Comparison of ENCODE assay signal across 9 cellular contexts in the genomic region with DNA sequence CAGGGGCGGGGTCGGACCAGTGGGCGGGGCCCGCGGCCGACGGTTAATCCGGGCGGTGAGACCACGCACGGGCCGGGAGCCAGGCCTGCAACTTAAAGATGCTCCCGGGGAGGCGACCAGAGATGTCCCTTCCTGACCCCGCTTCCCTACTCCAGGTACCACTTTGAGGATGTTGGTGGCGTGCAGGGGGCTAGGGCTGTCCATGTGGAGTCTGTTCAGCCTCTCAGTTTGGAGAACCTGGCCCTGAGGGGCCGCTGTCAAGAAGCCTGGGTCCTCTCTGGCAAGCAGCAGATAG. TPM values are rescaled to one million over a fixed set of nuclear protein-coding genes. Genes with fewer than 3 reads are reported as not detected.
A peak's percentile ranks its signal among the peaks of the same experiment; 100 is the strongest.
DNase-seq lines count a peak whose midpoint lies in the region; ATAC-seq, FAIRE-seq and TF ChIP-seq lines count a peak whose summit lies in the region.
"Had no signal": no experiment of that assay in that cellular context is flagged by ENCODE, and none has a peak within 500 bp of the region (broad histone marks: within the 10 kb centered on the region; RNA-seq: fewer than 3 reads in every experiment).

No MANE protein-coding gene starts in this region.

- intact Hi-C loops in K562 (cut with micrococcal nuclease): no loop called here

- POLR2A ChIA-PET in K562 (lab: Yijun Ruan, JAX): interaction anchor here (0.6 to 1.0 kb wide), 4 partner anchors 10 to 116 kb away, joined by 3 to 4 read pairs (median 3); no protein-coding TSS in a partner anchor

- H3K4me1 ChIP-seq in K562 (replicated peaks in 1 of 2; ENCODE audit: control insufficient read depth in 2 of 2, insufficient read depth in 2 of 2, low read length in 2 of 2) (peaks cover 3 to 39% of the 10 kb centered on the region in 2 experiments; a peak in 3 of 5 replicates), lung (ENCODE audit: control insufficient read depth in 2 of 2, insufficient read depth in 2 of 2, low read length in 2 of 2) (peaks cover 2 to 9% of the 10 kb centered on the region in 2 donors)

- TF ChIP-seq CTCF in K562 (IDR thresholded peaks at IDR 0.05 in 2 of 3, conservative IDR thresholded peaks at IDR 0.05 in 1 of 3; ENCODE audit: insufficient read depth in 2 of 3, low read depth in 1 of 3, low read length in 3 of 3) (no peak), lung (IDR thresholded peaks at IDR 0.05; ENCODE audit: control extremely low read depth, extremely low read depth) (no peak), type B pancreatic cell (conservative IDR thresholded peaks at IDR 0.05) (no peak), GM13977 (IDR thresholded peaks at IDR 0.05; ENCODE audit: extremely low read depth, insufficient read depth, missing control alignments) (no peak)

- no peak for DNase-seq in Jurkat, Clone E6-1 (ENCODE audit: low read depth, low spot score)
- DNase-seq in K562 (ENCODE audit: extremely low read depth in 1 of 4, low spot score in 3 of 4): peak in 1 of 4 experiments; percentile 70
- no peak for DNase-seq in lung (ENCODE audit: low spot score)
- DNase-seq in type B pancreatic cell (ENCODE audit: extremely low spot score, unreplicated experiment): no peak
- no peak for DNase-seq in GM13977 (ENCODE audit: low spot score)
- DNase-seq in COLO829 (ENCODE audit: low spot score): no peak
- no peak for DNase-seq in DMS53 treated with DMSO at 0.1 percent for 48 hours (lab: John Stamatoyannopoulos, UW; ENCODE audit: unreplicated experiment)

- TF ChIP-seq RAD21 in K562 (CRISPR knock-in tag; conservative IDR thresholded peaks at IDR 0.05 in 1 of 2, IDR thresholded peaks at IDR 0.05 in 1 of 2): no peak

- H3K4me3 ChIP-seq in GM08714 (ENCODE audit: low read length) (peak overlapping the region; percentile 73), K562 (peak overlapping the region; percentile 44), lung (peak overlapping the region; percentile 46)
- H3K4me3 ChIP-seq in Jurkat, Clone E6-1 (ENCODE audit: low read length): peak overlapping the region; percentile 86

- peak overlapping the region; percentile 90 for H3K27ac Mint-ChIP-seq in type B pancreatic cell

- H3K79me2 ChIP-seq in K562 (ENCODE audit: control insufficient read depth, insufficient read depth, low read length): no peaks in the 10 kb centered on the region

- no peaks in the 10 kb centered on the region for H3K36me3 Mint-ChIP-seq in type B pancreatic cell

- peak overlapping the region; percentile 74 for H3K4me2 ChIP-seq in K562 (ENCODE audit: insufficient read depth, low read length)

- H3K9me3 Mint-ChIP-seq in type B pancreatic cell: no peaks in the 10 kb centered on the region

- BruUV-seq in K562 (replicated peaks; lab: Mats Ljungman, UMichigan): no TSS peak

- no peaks in the 10 kb centered on the region for H4K20me1 ChIP-seq in K562 (replicated peaks; ENCODE audit: control insufficient read depth, insufficient read depth, low read length)

- no peaks in the 10 kb centered on the region for H3K27me3 ChIP-seq in K562 (ENCODE audit: control insufficient read depth in 2 of 2, insufficient read depth in 2 of 2, low read length in 2 of 2)
- H3K27me3 ChIP-seq in lung (ENCODE audit: control insufficient read depth, insufficient read depth): no peaks in the 10 kb centered on the region

- FAIRE-seq in K562 (lab: Jason Lieb, UNC): no peak

- no peak for TF ChIP-seq EP300 in K562 (IDR thresholded peaks at IDR 0.05; ENCODE audit: low read length)

- ATAC-seq in K562 (no peak), lung (ENCODE audit: insufficient read depth, low FRiP score) (no peak)

- peaks cover 15% of the 10 kb centered on the region for H3K4me1 Mint-ChIP-seq in type B pancreatic cell (ENCODE audit: unreplicated experiment)

- H3K9me1 ChIP-seq in K562 (ENCODE audit: control insufficient read depth, insufficient read depth, low read length): no peaks in the 10 kb centered on the region

- H3K27ac ChIP-seq in K562 (ENCODE audit: extremely low read depth, low read depth, low read length): no peak overlapping the region; the same call in 2 of the 3 replicates
- H3K27ac ChIP-seq in lung (ENCODE audit: low read depth in 1 of 2, low read length in 1 of 2): peak overlapping the region; percentile 92 to 95

- TF ChIP-seq POLR2A in K562 (conservative IDR thresholded peaks at IDR 0.05): no peak

- CTCF ChIA-PET in K562 (lab: Yijun Ruan, JAX; ENCODE audit: low intra/inter-chr PET ratio): no interaction called here

- H2AFZ ChIP-seq in K562 (ENCODE audit: low read depth, low read length): 0 out of 2 replicates have a peak overlapping the region, but pooled peaks have one; percentile 74

- WGBS in K562 (ENCODE audit: insufficient coverage, low coverage, missing lambda C conversion rate): 39% methylated on average over 3 of the region's 17 CpGs
- 6% methylated on average over 17 of the region's 17 CpGs for WGBS in lung, 2 donors

- H3K9ac ChIP-seq in K562 (ENCODE audit: insufficient read depth in 1 of 2, low read depth in 2 of 2, low read length in 2 of 2): peak overlapping the region in 1 of 2 experiments; percentile 91; a peak in 2 of 4 replicates

- in situ Hi-C loops in K562 (cut with MboI): no loop called here
- in situ Hi-C loops in GM13977 (cut with MboI; ENCODE audit: low pct_unique_long_range_greater_than_20kb, low sequenced_read_pairs, unreplicated experiment): no loop called here

- H3K9me3 ChIP-seq in K562 (replicated peaks; ENCODE audit: control insufficient read depth, insufficient read depth, low read depth, low read length): no peaks in the 10 kb centered on the region
- no peaks in the 10 kb centered on the region for H3K9me3 ChIP-seq in lung (ENCODE audit: control insufficient read depth in 2 of 2, insufficient read depth in 1 of 2, low read length in 1 of 2)

- H3K36me3 ChIP-seq in K562 (ENCODE audit: control insufficient read depth, insufficient read depth, low read length) (0 out of 3 replicates have a peak, but pooled peaks cover 2% of the 10 kb centered on the region), lung (ENCODE audit: control insufficient read depth in 2 of 2, insufficient read depth in 2 of 2, low read length in 2 of 2) (no peaks in the 10 kb centered on the region)

- peak overlapping the region; percentile 96 for H3K4me3 Mint-ChIP-seq in type B pancreatic cell

- H3K27me3 Mint-ChIP-seq in type B pancreatic cell: no peaks in the 10 kb centered on the region

RNA-seq across cellular contexts. Expression of a gene that starts 0.6 kb away (rescaled TPM):
- polyA plus RNA-seq in Jurkat, Clone E6-1 (2012; ENCODE audit: insufficient read depth, insufficient read length): 83.8 TPM
- total RNA-seq in K562 (2011; cell fraction: chromatin; rRNA removed; ENCODE audit: low replicate concordance): 5.1 and 15.0 TPM in 2 replicates
- 14.6 and 14.7 TPM in 2 replicates for total RNA-seq in K562 (2011; cell fraction: nucleolus; rRNA removed)
- total RNA-seq in K562 (2011; cell fraction: nucleoplasm; rRNA removed): 13.1 and 14.4 TPM in 2 replicates
- total RNA-seq in K562 (2014; rRNA removed): 15.4 and 18.4 TPM in 2 replicates
- total RNA-seq in K562 (2014; rRNA removed; fragmentation: Illumina TruSeq; extraction: Trizol): 7.2 and 7.6 TPM in 2 replicates
- total RNA-seq in K562 (2015; rRNA removed; fragmentation: Illumina TruSeq; extraction: Trizol): 10.1 and 11.6 TPM in 2 replicates
- 17.3 and 17.6 TPM in 2 replicates for total RNA-seq in K562 (2021)
- 14.7 and 17.0 TPM in 2 replicates for polyA plus RNA-seq in K562 (2011; rRNA removed)
- polyA plus RNA-seq in K562 (2011; cell fraction: cytosol; rRNA removed): 20.0 and 29.0 TPM in 2 replicates
- polyA plus RNA-seq in K562 (2011; cell fraction: nucleus; rRNA removed): 34.9 and 41.5 TPM in 2 replicates
- 24.2 and 24.4 TPM in 2 replicates for polyA plus RNA-seq in K562 (2012)
- polyA plus RNA-seq in K562 (2014; fragmentation: Illumina TruSeq; extraction: Trizol): 23.3 TPM in 2 replicates
- 10 to 100 TPM; 48.7 to 60.0 TPM for polyA plus RNA-seq in K562 (2014; fragmentation: Nextera tagmentation; extraction: Ambion mirVana)
- 16.0 and 20.6 TPM in 2 replicates for polyA plus RNA-seq in K562 (2014; rRNA removed)
- polyA minus RNA-seq in K562 (2011; rRNA and poly(A)+ RNA removed): 5.0 and 7.7 TPM in 2 replicates
- 7.2 and 10.2 TPM in 2 replicates for polyA minus RNA-seq in K562 (2011; cell fraction: cytosol; rRNA and poly(A)+ RNA removed)
- polyA minus RNA-seq in K562 (2011; cell fraction: nucleus; rRNA and poly(A)+ RNA removed): 3.2 and 3.9 TPM in 2 replicates
- total RNA-seq in lung: 10 to 100 TPM; 15.5 to 31.6 TPM
- 10 to 100 TPM; 39.1 to 60.1 TPM for polyA plus RNA-seq in lung
- total RNA-seq in type B pancreatic cell (ENCODE audit: low replicate concordance): 21.9 and 30.9 TPM in 2 replicates

RNA-seq across cellular contexts. Expression of a gene that starts 6.2 kb away (rescaled TPM):
- 5.8 TPM for polyA plus RNA-seq in Jurkat, Clone E6-1 (2012; ENCODE audit: insufficient read depth, insufficient read length)
- total RNA-seq in K562 (2011; cell fraction: chromatin; rRNA removed; ENCODE audit: low replicate concordance): 18.4 and 34.5 TPM in 2 replicates
- total RNA-seq in K562 (2011; cell fraction: nucleolus; rRNA removed): 12.9 and 13.0 TPM in 2 replicates
- total RNA-seq in K562 (2011; cell fraction: nucleoplasm; rRNA removed): 19.7 and 31.4 TPM in 2 replicates
- total RNA-seq in K562 (2014; rRNA removed) (0.95 and 2.8 TPM in 2 replicates), K562 (2014; rRNA removed; fragmentation: Illumina TruSeq; extraction: Trizol) (1.0 and 1.1 TPM in 2 replicates), K562 (2015; rRNA removed; fragmentation: Illumina TruSeq; extraction: Trizol) (1.4 and 1.8 TPM in 2 replicates), K562 (2021) (5.2 and 5.3 TPM in 2 replicates), lung (10 to 100 TPM in 1 of 2 donors, 1 to 10 TPM in 1; 1.2 to 11.7 TPM), type B pancreatic cell (ENCODE audit: low replicate concordance) (4.0 and 5.6 TPM in 2 replicates)
- polyA plus RNA-seq in K562 (2011; rRNA removed) (2.0 and 3.3 TPM in 2 replicates), K562 (2014; fragmentation: Illumina TruSeq; extraction: Trizol) (4.4 and 5.1 TPM in 2 replicates), K562 (2014; fragmentation: Nextera tagmentation; extraction: Ambion mirVana) (1 to 10 TPM in 1 of 2 experiments, under 1 TPM in 1; 0.93 to 1.6 TPM), K562 (2014; rRNA removed) (4.4 and 6.2 TPM in 2 replicates), lung (1 to 10 TPM; 5.5 to 9.4 TPM)
- polyA plus RNA-seq in K562 (2011; cell fraction: cytosol; rRNA removed): 1.8 and 2.2 TPM in 2 replicates
- polyA plus RNA-seq in K562 (2011; cell fraction: nucleus; rRNA removed): 26.8 and 38.9 TPM in 2 replicates
- 6.8 and 12.3 TPM in 2 replicates for polyA plus RNA-seq in K562 (2012)
- 1.0 and 1.4 TPM in 2 replicates for polyA minus RNA-seq in K562 (2011; rRNA and poly(A)+ RNA removed)
- polyA minus RNA-seq in K562 (2011; cell fraction: cytosol; rRNA and poly(A)+ RNA removed): 1.4 and 1.5 TPM in 2 replicates
- 2.9 and 3.9 TPM in 2 replicates for polyA minus RNA-seq in K562 (2011; cell fraction: nucleus; rRNA and poly(A)+ RNA removed)

RNA-seq across cellular contexts. Expression of a gene that starts 21.0 kb away (rescaled TPM):
- not detected for polyA plus RNA-seq in Jurkat, Clone E6-1 (2012; ENCODE audit: insufficient read depth, insufficient read length)
- not detected in 2 replicates for total RNA-seq in K562 (2011; cell fraction: chromatin; rRNA removed; ENCODE audit: low replicate concordance)
- total RNA-seq in K562 (2011; cell fraction: nucleolus; rRNA removed): not detected in 2 replicates
- total RNA-seq in K562 (2011; cell fraction: nucleoplasm; rRNA removed): not detected in 2 replicates
- total RNA-seq in K562 (2014; rRNA removed): not detected in 2 replicates
- total RNA-seq in K562 (2014; rRNA removed; fragmentation: Illumina TruSeq; extraction: Trizol): not detected in 2 replicates
- not detected in 2 replicates for total RNA-seq in K562 (2015; rRNA removed; fragmentation: Illumina TruSeq; extraction: Trizol)
- total RNA-seq in K562 (2021): not detected in 2 replicates
- polyA plus RNA-seq in K562 (2011; rRNA removed): not detected in 2 replicates
- polyA plus RNA-seq in K562 (2011; cell fraction: cytosol; rRNA removed): 0.01 TPM in 1 of 2 replicates, not detected in the other
- not detected in 2 replicates for polyA plus RNA-seq in K562 (2011; cell fraction: nucleus; rRNA removed)
- 0.03 TPM in 1 of 2 replicates, not detected in the other for polyA plus RNA-seq in K562 (2012)
- polyA plus RNA-seq in K562 (2014; fragmentation: Illumina TruSeq; extraction: Trizol): not detected in 2 replicates
- polyA plus RNA-seq in K562 (2014; fragmentation: Nextera tagmentation; extraction: Ambion mirVana): not detected
- not detected in 2 replicates for polyA plus RNA-seq in K562 (2014; rRNA removed)
- not detected in 2 replicates for polyA minus RNA-seq in K562 (2011; rRNA and poly(A)+ RNA removed)
- not detected in 2 replicates for polyA minus RNA-seq in K562 (2011; cell fraction: cytosol; rRNA and poly(A)+ RNA removed)
- not detected in 2 replicates for polyA minus RNA-seq in K562 (2011; cell fraction: nucleus; rRNA and poly(A)+ RNA removed)
- total RNA-seq in lung: 10 to 100 TPM; 29.7 to 30.8 TPM
- polyA plus RNA-seq in lung: 10 to 100 TPM; 10.1 to 17.2 TPM
- 0.24 TPM in 1 of 2 replicates, not detected in the other for total RNA-seq in type B pancreatic cell (ENCODE audit: low replicate concordance)
- total RNA-seq: T-helper 1 cell treated with Interleukin-12 subunit alpha and Interleukin-12 subunit beta and Interleukin-4 antibody, amounts not matched to agents 30 ng/mL and 1 ng/mL, for 36 hours had no signal

RNA-seq across cellular contexts. Expression of a gene that starts 40.0 kb away (rescaled TPM):
- 44.7 TPM for polyA plus RNA-seq in Jurkat, Clone E6-1 (2012; ENCODE audit: insufficient read depth, insufficient read length)
- total RNA-seq in K562 (2011; cell fraction: chromatin; rRNA removed; ENCODE audit: low replicate concordance): 107 and 253 TPM in 2 replicates
- total RNA-seq in K562 (2011; cell fraction: nucleolus; rRNA removed): 170 and 185 TPM in 2 replicates
- 90.2 and 106 TPM in 2 replicates for total RNA-seq in K562 (2011; cell fraction: nucleoplasm; rRNA removed)
- total RNA-seq in K562 (2014; rRNA removed) (59.2 and 69.0 TPM in 2 replicates), K562 (2014; rRNA removed; fragmentation: Illumina TruSeq; extraction: Trizol) (36.2 and 43.9 TPM in 2 replicates), K562 (2015; rRNA removed; fragmentation: Illumina TruSeq; extraction: Trizol) (33.6 and 33.7 TPM in 2 replicates), K562 (2021) (128 and 131 TPM in 2 replicates), lung (10 to 100 TPM; 20.1 to 47.6 TPM), type B pancreatic cell (ENCODE audit: low replicate concordance) (54.5 and 117 TPM in 2 replicates)
- polyA plus RNA-seq in K562 (2011; rRNA removed) (27.3 and 39.8 TPM in 2 replicates), K562 (2014; fragmentation: Illumina TruSeq; extraction: Trizol) (44.8 and 50.5 TPM in 2 replicates), K562 (2014; fragmentation: Nextera tagmentation; extraction: Ambion mirVana) (10 to 100 TPM; 11.6 to 18.2 TPM), K562 (2014; rRNA removed) (46.9 and 53.3 TPM in 2 replicates), lung (10 to 100 TPM; 14.0 to 15.3 TPM)
- 29.6 and 42.9 TPM in 2 replicates for polyA plus RNA-seq in K562 (2011; cell fraction: cytosol; rRNA removed)
- 114 and 225 TPM in 2 replicates for polyA plus RNA-seq in K562 (2011; cell fraction: nucleus; rRNA removed)
- polyA plus RNA-seq in K562 (2012): 28.2 and 62.7 TPM in 2 replicates
- polyA minus RNA-seq in K562 (2011; rRNA and poly(A)+ RNA removed): 54.9 and 63.9 TPM in 2 replicates
- 49.4 and 60.8 TPM in 2 replicates for polyA minus RNA-seq in K562 (2011; cell fraction: cytosol; rRNA and poly(A)+ RNA removed)
- 58.5 and 59.8 TPM in 2 replicates for polyA minus RNA-seq in K562 (2011; cell fraction: nucleus; rRNA and poly(A)+ RNA removed)

RNA-seq across cellular contexts. Expression of a gene that starts 41.2 kb away (rescaled TPM):
- polyA plus RNA-seq in Jurkat, Clone E6-1 (2012; ENCODE audit: insufficient read depth, insufficient read length): 31.8 TPM
- 144 and 309 TPM in 2 replicates for total RNA-seq in K562 (2011; cell fraction: chromatin; rRNA removed; ENCODE audit: low replicate concordance)
- 104 and 131 TPM in 2 replicates for total RNA-seq in K562 (2011; cell fraction: nucleolus; rRNA removed)
- total RNA-seq in K562 (2011; cell fraction: nucleoplasm; rRNA removed): 112 and 125 TPM in 2 replicates
- total RNA-seq in K562 (2014; rRNA removed) (5.7 and 9.6 TPM in 2 replicates), K562 (2014; rRNA removed; fragmentation: Illumina TruSeq; extraction: Trizol) (6.7 and 9.3 TPM in 2 replicates), K562 (2015; rRNA removed; fragmentation: Illumina TruSeq; extraction: Trizol) (3.8 and 5.8 TPM in 2 replicates), K562 (2021) (29.7 and 32.8 TPM in 2 replicates), lung (10 to 100 TPM; 27.7 to 45.3 TPM), type B pancreatic cell (ENCODE audit: low replicate concordance) (42.6 and 43.1 TPM in 2 replicates)
- polyA plus RNA-seq in K562 (2011; rRNA removed) (9.6 and 15.3 TPM in 2 replicates), K562 (2014; fragmentation: Illumina TruSeq; extraction: Trizol) (19.8 and 20.8 TPM in 2 replicates), K562 (2014; fragmentation: Nextera tagmentation; extraction: Ambion mirVana) (1 to 10 TPM; 3.1 to 5.1 TPM), K562 (2014; rRNA removed) (14.1 and 21.4 TPM in 2 replicates), lung (10 to 100 TPM; 19.1 to 26.5 TPM)
- polyA plus RNA-seq in K562 (2011; cell fraction: cytosol; rRNA removed): 7.0 and 7.8 TPM in 2 replicates
- polyA plus RNA-seq in K562 (2011; cell fraction: nucleus; rRNA removed): 99.2 and 159 TPM in 2 replicates
- polyA plus RNA-seq in K562 (2012): 10.8 and 16.7 TPM in 2 replicates
- 19.6 and 21.1 TPM in 2 replicates for polyA minus RNA-seq in K562 (2011; rRNA and poly(A)+ RNA removed)
- 4.9 and 6.5 TPM in 2 replicates for polyA minus RNA-seq in K562 (2011; cell fraction: cytosol; rRNA and poly(A)+ RNA removed)
- polyA minus RNA-seq in K562 (2011; cell fraction: nucleus; rRNA and poly(A)+ RNA removed): 52.2 and 68.6 TPM in 2 replicates

Comparison
In these comparisons a context has a peak if more than half of its experiments do, and no peak if none do; other contexts are left out.
1. RNA of a gene that starts 21.0 kb away (total RNA-seq): 29.7 to 30.8 TPM in lung; 0.24 TPM in type B pancreatic cell and not detected in K562; every median in the first group is over 10 times any median in the second.
2. Peak in every context shown above with its lines, with median percentiles within 50 percentile points of each other: H3K4me3 ChIP-seq.